9 cellular contexts compared by ENCODE assay signal in the genomic region with DNA sequence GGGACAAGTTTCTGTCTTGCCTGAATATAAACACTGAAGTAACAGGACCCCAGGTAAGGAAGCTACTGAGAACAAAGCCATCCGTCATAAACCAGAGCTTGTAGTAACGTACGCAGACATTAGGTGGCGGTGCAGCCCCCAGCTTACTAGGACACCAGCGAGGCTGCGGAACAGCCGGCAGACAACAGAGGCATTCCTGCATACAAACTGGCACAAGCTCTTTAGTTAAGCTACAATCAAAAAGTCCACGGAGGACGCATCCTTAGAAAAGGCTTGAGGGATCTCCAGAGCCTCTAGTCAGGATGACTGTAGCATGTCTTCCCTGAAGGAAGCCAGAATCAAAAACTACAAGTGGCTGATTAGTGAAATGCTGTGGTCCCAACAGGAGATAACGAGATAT. TPM values are rescaled to one million over a fixed set of nuclear protein-coding genes. Genes with fewer than 3 reads are reported as not detected.
A peak's percentile ranks its signal among the peaks of the same experiment; 100 is the strongest.
DNase-seq lines count a peak whose midpoint lies in the region; ATAC-seq and TF ChIP-seq lines count a peak whose summit lies in the region.
"Had no signal": no experiment of that assay in that cellular context is flagged by ENCODE, and none has a peak within 500 bp of the region (broad histone marks: within the 10 kb centered on the region; RNA-seq: fewer than 3 reads in every experiment).

No MANE protein-coding gene starts in this region.

- H3K9me3 ChIP-seq in colonic mucosa, result no peaks in the 10 kb centered on the region

- DNase-seq in AG10803 (ENCODE audit: low read depth) (peak; percentile 15), LHCN-M2 (ENCODE audit: low read depth) (peak; percentile 3), epithelial cell of esophagus (ENCODE audit: low read depth) (peak; percentile 40), middle frontal gyrus (ENCODE audit: extremely low spot score, low spot score) (peak; percentile 36), colonic mucosa (no peak), NCI-H524 (lab: John Stamatoyannopoulos, UW) (no peak), NOMO-1 treated with dmso at 0.1 percent for 144 hours (lab: John Stamatoyannopoulos, UW; ENCODE audit: unreplicated experiment) (no peak)

- TF ChIP-seq CTCF in AG10803 (conservative IDR thresholded peaks at IDR 0.05; ENCODE audit: low read length), result peak; percentile 46
- TF ChIP-seq CTCF in epithelial cell of esophagus (IDR thresholded peaks at IDR 0.05; ENCODE audit: insufficient read depth, low read depth, low read length, missing control alignments), result peak; percentile 24
- no peak for TF ChIP-seq CTCF in colonic mucosa (IDR thresholded peaks at IDR 0.05)

- no peaks in the 10 kb centered on the region for H3K27me3 ChIP-seq in colonic mucosa

- ATAC-seq in HG03139 (IDR thresholded peaks at IDR 0.05; ENCODE audit: unreplicated experiment), result no peak

- H3K36me3 ChIP-seq in colonic mucosa, result peaks cover 27% of the 10 kb centered on the region

- H3K4me3 ChIP-seq in AG10803 (ENCODE audit: low read length), result no peak overlapping the region
- no peak overlapping the region for H3K4me3 ChIP-seq in epithelial cell of esophagus (ENCODE audit: low read length)
- H3K4me3 ChIP-seq in colonic mucosa, result no peak overlapping the region

- H3K9ac ChIP-seq in colonic mucosa (ENCODE audit: low read depth in 2 of 2, low read length in 2 of 2), result no peak overlapping the region

- intact Hi-C loops in colonic mucosa (cut with DNase I), result no loop called here

- no peak overlapping the region for H3K27ac ChIP-seq in colonic mucosa

- H3K4me1 ChIP-seq in colonic mucosa, result no peaks in the 10 kb centered on the region

RNA-seq across cellular contexts. Expression of a gene that starts 26.2 kb away (rescaled TPM):
- total RNA-seq in LHCN-M2 (2014; rRNA removed) (19.0 and 20.6 TPM in 2 replicates), colonic mucosa (10 to 100 TPM; 15.5 to 20.9 TPM)
- polyA plus RNA-seq in LHCN-M2 (2012), result 5.5 TPM

RNA-seq across cellular contexts. Expression of a gene that starts 32.4 kb away (rescaled TPM):
- total RNA-seq in LHCN-M2 (2014; rRNA removed), result not detected in 2 replicates
- not detected for polyA plus RNA-seq in LHCN-M2 (2012)
- total RNA-seq in colonic mucosa, result not detected
- total RNA-seq: NCI-H460 had no signal

RNA-seq across cellular contexts. Expression of a gene that starts 55.7 kb away (rescaled TPM):
- total RNA-seq in LHCN-M2 (2014; rRNA removed), result 2.4 and 2.9 TPM in 2 replicates
- 2.0 TPM for polyA plus RNA-seq in LHCN-M2 (2012)
- total RNA-seq in colonic mucosa, result 1 to 10 TPM; 2.0 to 4.9 TPM
- total RNA-seq: NCI-H460 had no signal

Comparison
In these comparisons a context has a peak if more than half of its experiments do, and no peak if none do; other contexts are left out.
1. DNase-seq: peak in AG10803 (single experiment), LHCN-M2 (single experiment), epithelial cell of esophagus (single experiment) and middle frontal gyrus (single experiment); none in colonic mucosa (single experiment), NCI-H524 (0 of 2) and NOMO-1 treated with dmso at 0.1 percent for 144 hours (single experiment).